2 cellular contexts compared by ENCODE assay signal in genomic region chr6:36980876-36981619, GRCh38.
A peak's percentile ranks its signal among the peaks of the same experiment; 100 is the strongest.
TF ChIP-seq lines count a peak whose summit lies in the region.

No MANE protein-coding gene starts in this region.

TF ChIP-seq in HEK293, 187 proteins besides CTCF, POLR2A, EP300 and RAD21:
- TF ChIP-seq PRDM1 (tag by site-specific recombination; IDR thresholded peaks at IDR 0.05) (peak; percentile 24; the same call in 1 of the 2 replicates), ZNF645 (tag by site-specific recombination; IDR thresholded peaks at IDR 0.05) (no peak), ZNF335 (tag by site-specific recombination; conservative IDR thresholded peaks at IDR 0.05) (peak; percentile 35; the same call in 1 of the 2 replicates), GLIS1 (tag by site-specific recombination; IDR thresholded peaks at IDR 0.05) (peak; percentile 81), ZNF501 (tag by site-specific recombination; IDR thresholded peaks at IDR 0.05) (no peak), SCRT2 (tag by site-specific recombination; IDR thresholded peaks at IDR 0.05) (peak; percentile 48; the same call in 1 of the 2 replicates), ZNF19 (tag by site-specific recombination; IDR thresholded peaks at IDR 0.05; ENCODE audit: low read depth) (no peak), GLIS2 (tag by site-specific recombination; IDR thresholded peaks at IDR 0.05) (0 out of 2 replicates have a peak, but pooled peaks have one; percentile 14), ZNF138 (tag by site-specific recombination; IDR thresholded peaks at IDR 0.05; ENCODE audit: borderline replicate concordance) (no peak), FEZF1 (tag by site-specific recombination; IDR thresholded peaks at IDR 0.05) (no peak)

TF ChIP-seq in K562, 482 proteins besides CTCF, POLR2A, EP300 and RAD21:
- TF ChIP-seq CHD7 (IDR thresholded peaks at IDR 0.05; ENCODE audit: low read depth, low read length): no peak
- TF ChIP-seq FOXA1 (IDR thresholded peaks at IDR 0.05; ENCODE audit: borderline replicate concordance): no peak
- peak; percentile 57; the same call in 1 of the 2 replicates for TF ChIP-seq POLR2G (IDR thresholded peaks at IDR 0.05; ENCODE audit: low read depth, low read length)
- no peak for TF ChIP-seq MTA2 (IDR thresholded peaks at IDR 0.05; ENCODE audit: low read depth)
- TF ChIP-seq RBFOX2 (IDR thresholded peaks at IDR 0.05; ENCODE audit: low read depth, low read length): peak; percentile 57
- TF ChIP-seq ZNF239 (CRISPR knock-in tag; IDR thresholded peaks at IDR 0.05): no peak
- no peak for TF ChIP-seq ELK3 (CRISPR knock-in tag; IDR thresholded peaks at IDR 0.05)
- no peak for TF ChIP-seq ZBED1 (IDR thresholded peaks at IDR 0.05)
- TF ChIP-seq C11orf30 (IDR thresholded peaks at IDR 0.05; ENCODE audit: low read depth): no peak
